1 cellular context compared by ENCODE assay signal in the genomic region with DNA sequence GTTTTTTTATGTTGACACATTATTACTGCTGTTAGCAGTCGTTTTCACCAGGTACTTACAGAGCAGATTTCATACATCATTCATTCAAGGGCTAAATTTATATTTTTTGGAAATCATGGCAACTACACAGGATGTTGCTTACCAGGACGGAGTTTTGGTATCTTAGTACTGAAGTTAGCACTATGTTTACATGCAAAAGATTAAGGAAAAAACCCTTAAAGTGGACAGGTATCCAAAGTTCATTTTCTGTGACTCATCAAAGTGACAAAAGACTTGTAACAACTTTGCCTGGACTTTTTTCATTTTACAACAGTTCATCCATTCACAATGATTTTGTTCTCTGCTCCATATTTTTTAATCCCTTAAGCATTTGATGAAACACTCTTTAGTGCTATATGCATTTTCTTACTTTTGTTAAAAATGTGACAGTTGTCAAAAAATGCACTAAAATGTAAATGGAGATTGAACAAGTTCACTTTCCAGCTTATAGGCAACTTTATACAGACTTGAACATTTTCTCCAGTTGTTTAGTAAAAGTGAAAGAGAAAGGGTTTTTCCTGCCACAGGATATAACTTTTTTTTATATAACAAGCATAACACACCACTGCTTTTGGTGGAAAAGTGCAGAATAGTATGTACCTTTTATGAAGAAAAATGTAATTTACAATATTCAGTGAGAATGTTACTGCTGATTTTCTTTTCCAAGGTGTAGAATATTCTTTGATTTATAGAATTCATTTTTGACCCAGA.
TF ChIP-seq lines count a peak whose summit lies in the region.

No MANE protein-coding gene starts in this region.

TF ChIP-seq in K562, 482 proteins besides CTCF, POLR2A, EP300 and RAD21 (continued from another document):
- TF ChIP-seq, protein P1, sequence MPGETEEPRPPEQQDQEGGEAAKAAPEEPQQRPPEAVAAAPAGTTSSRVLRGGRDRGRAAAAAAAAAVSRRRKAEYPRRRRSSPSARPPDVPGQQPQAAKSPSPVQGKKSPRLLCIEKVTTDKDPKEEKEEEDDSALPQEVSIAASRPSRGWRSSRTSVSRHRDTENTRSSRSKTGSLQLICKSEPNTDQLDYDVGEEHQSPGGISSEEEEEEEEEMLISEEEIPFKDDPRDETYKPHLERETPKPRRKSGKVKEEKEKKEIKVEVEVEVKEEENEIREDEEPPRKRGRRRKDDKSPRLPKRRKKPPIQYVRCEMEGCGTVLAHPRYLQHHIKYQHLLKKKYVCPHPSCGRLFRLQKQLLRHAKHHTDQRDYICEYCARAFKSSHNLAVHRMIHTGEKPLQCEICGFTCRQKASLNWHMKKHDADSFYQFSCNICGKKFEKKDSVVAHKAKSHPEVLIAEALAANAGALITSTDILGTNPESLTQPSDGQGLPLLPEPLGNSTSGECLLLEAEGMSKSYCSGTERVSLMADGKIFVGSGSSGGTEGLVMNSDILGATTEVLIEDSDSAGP (CRISPR knock-in tag; IDR thresholded peaks at IDR 0.05), result no peak
- TF ChIP-seq SAFB (IDR thresholded peaks at IDR 0.05; ENCODE audit: borderline replicate concordance, low read depth, low read length), result no peak
